8 cellular contexts compared by ENCODE assay signal in the genomic region with DNA sequence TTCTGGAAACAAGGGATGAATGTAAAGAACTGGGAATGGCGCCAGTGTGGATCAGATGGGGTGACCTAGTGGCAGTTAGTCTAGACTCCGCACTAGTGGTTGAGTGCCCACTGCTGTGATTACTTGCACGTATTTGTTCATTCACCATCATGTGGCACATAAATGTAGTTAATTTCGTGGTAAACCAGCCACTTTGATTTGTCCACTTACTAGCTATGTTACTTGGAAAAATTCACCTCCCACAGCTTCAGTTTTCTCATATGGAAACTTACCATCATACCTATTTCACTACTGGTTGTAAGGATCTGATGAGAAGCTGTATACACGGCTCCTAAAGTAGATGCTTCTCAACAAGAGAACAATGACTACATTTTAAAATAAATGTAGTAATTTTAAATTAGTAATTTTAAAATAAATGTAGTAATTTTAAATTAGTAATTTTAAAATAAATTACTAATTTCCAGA. TPM values are rescaled to one million over a fixed set of nuclear protein-coding genes. Genes with fewer than 3 reads are reported as not detected.
DNase-seq lines count a peak whose midpoint lies in the region; ATAC-seq and TF ChIP-seq lines count a peak whose summit lies in the region.

No MANE protein-coding gene starts in this region.

- H3K27ac ChIP-seq in dorsolateral prefrontal cortex (peak overlapping the region in 49 of 59 donors; percentile 25 to 90 (median 75)), neutrophil (peak overlapping the region; percentile 65)

- no peak for TF ChIP-seq CTCF in GM10266 (IDR thresholded peaks at IDR 0.05; ENCODE audit: control insufficient read depth, insufficient read depth, low read depth, missing control alignments)
- no peak for TF ChIP-seq CTCF in dorsolateral prefrontal cortex (IDR thresholded peaks at IDR 0.05 in 54 of 56, conservative IDR thresholded peaks at IDR 0.05 in 2 of 56; ENCODE audit: low read depth in 1 of 56, partially characterized antibody in 56 of 56)
- TF ChIP-seq CTCF in neutrophil (IDR thresholded peaks at IDR 0.05) = no peak

- in situ Hi-C loops in ACHN (cut with HindIII; ENCODE audit: low pct_ligation_motif_present, low pct_unique_long_range_greater_than_20kb, low sequenced_read_pairs) = no loop called here

- peaks cover 6 to 11% of the 10 kb centered on the region in 2 experiments for H3K4me1 ChIP-seq in neutrophil (ENCODE audit: control insufficient read depth in 1 of 2, insufficient read depth in 1 of 2, low read depth in 1 of 2, low read length in 1 of 2)

- intact Hi-C loops in dorsolateral prefrontal cortex (cut with DNase I) = no loop called here

- no peaks in the 10 kb centered on the region for H3K36me3 ChIP-seq in neutrophil

- H3K27me3 ChIP-seq in dorsolateral prefrontal cortex (peaks cover 0 to 61% (median 12%) of the 10 kb centered on the region in 45 donors), neutrophil (no peaks in the 10 kb centered on the region)

- no peaks in the 10 kb centered on the region for H3K9me3 ChIP-seq in neutrophil

- DNase-seq in GM10266 (ENCODE audit: extremely low spot score) (peak; percentile 2), dorsolateral prefrontal cortex (no peak), GDM1 (lab: John Stamatoyannopoulos, UW) (no peak), NCI-H2171 (lab: John Stamatoyannopoulos, UW) (no peak), ACHN (no peak)
- DNase-seq in activated CD4-positive, alpha-beta T cell treated with anti-CD3 and anti-CD28 coated beads for 48 hours = no peak

- H3K4me3 ChIP-seq in dorsolateral prefrontal cortex (peak overlapping the region; percentile 32 to 81 (median 67)), neutrophil (ENCODE audit: low read depth in 1 of 2, low read length in 1 of 2) (peak overlapping the region; percentile 62 to 68)

- peak; percentile 14 for ATAC-seq in HG03135 (IDR thresholded peaks at IDR 0.05; ENCODE audit: unreplicated experiment)

RNA-seq across cellular contexts. Expression of a gene that starts 0.4 kb away (rescaled TPM):
- total RNA-seq in dorsolateral prefrontal cortex = 10 to 100 TPM; 21.8 to 86.9 (median 58.5) TPM
